In genomic region chr5:138352071-138352721, GRCh38 we compare ENCODE assay signal across 8 cellular contexts. TPM values are rescaled to one million over a fixed set of nuclear protein-coding genes. Genes with fewer than 3 reads are reported as not detected.
DNase-seq lines count a peak whose midpoint lies in the region; TF ChIP-seq lines count a peak whose summit lies in the region.

KDM3B (plus strand) TSS chr5:138352685; CDS start chr5:138352796, 111 bp downstream.

- no peaks in the 10 kb centered on the region for H3K27me3 Mint-ChIP-seq in neural crest cell (ENCODE audit: low read depth)

- H2AFZ ChIP-seq in GM23248 = peak within 1 kb of the TSS; percentile 78

- peaks cover 42% of the 10 kb centered on the region for H3K79me2 ChIP-seq in GM23248 (ENCODE audit: insufficient read depth)

- peaks cover 23% of the 10 kb centered on the region for H3K36me3 Mint-ChIP-seq in neural crest cell (ENCODE audit: low read depth)

- peak within 1 kb of the TSS; percentile 96 for H3K9ac ChIP-seq in GM23248

- no peaks in the 10 kb centered on the region for H3K9me2 ChIP-seq in GM23248 (ENCODE audit: insufficient read depth)

- no peaks in the 10 kb centered on the region; the same call in 1 of the 2 replicates for H3K36me3 ChIP-seq in GM23248 (ENCODE audit: low read depth)
- H3K36me3 ChIP-seq in stomach = peaks cover 12 to 29% (median 22%) of the 10 kb centered on the region in 4 donors

- H3K4me3 ChIP-seq in GM23248 = peak within 1 kb of the TSS; percentile 90
- H3K4me3 ChIP-seq in fibroblast of villous mesenchyme (ENCODE audit: low read depth, low read length) = peak within 1 kb of the TSS; percentile 91
- peak within 1 kb of the TSS; percentile 82 to 92 (median 88) for H3K4me3 ChIP-seq in stomach

- H3K27ac ChIP-seq in GM23248 = peak within 1 kb of the TSS; percentile 77
- H3K27ac ChIP-seq in stomach = peak within 1 kb of the TSS; percentile 96 to 99 (median 98)

- H3K27me3 ChIP-seq in GM23248 (replicated peaks; ENCODE audit: insufficient read depth) (no peaks in the 10 kb centered on the region), stomach (no peaks in the 10 kb centered on the region)

- H3F3A ChIP-seq in GM23248 (ENCODE audit: insufficient read depth) = peaks cover 80% of the 10 kb centered on the region

- TF ChIP-seq CTCF in LNCAP (IDR thresholded peaks at IDR 0.05) (peak; percentile 100), fibroblast of villous mesenchyme (IDR thresholded peaks at IDR 0.05; ENCODE audit: insufficient read depth, low read depth, low read length) (peak; percentile 100), neural crest cell (conservative IDR thresholded peaks at IDR 0.05) (peak; percentile 93), stomach (IDR thresholded peaks at IDR 0.05) (peak in 6 of 7 experiments; percentile 29 to 100 (median 99))

- H3K9me3 ChIP-seq in GM23248 (ENCODE audit: low read depth) = no peaks in the 10 kb centered on the region
- peaks cover 0 to 6% (median 0%) of the 10 kb centered on the region in 4 donors for H3K9me3 ChIP-seq in stomach

- intact Hi-C loops in stomach (cut with DNase I; ENCODE audit: low total_unique reads) = no loop called here

- TF ChIP-seq POLR2A in stomach (IDR thresholded peaks at IDR 0.05) = no peak

- 11% methylated on average over 11 to 23 of the region's 30 CpGs for WGBS in GM23248 (ENCODE audit: low coverage in 1 of 2, low lambda C conversion rate in 2 of 2, missing lambda C conversion rate in 2 of 2), 2 experiments
- 9 to 65% (median 11%) methylated on average over 3 to 27 of the region's 30 CpGs for WGBS in stomach, 5 donors

- H3K4me1 Mint-ChIP-seq in neural crest cell = peaks cover 24% of the 10 kb centered on the region

- H4K20me1 ChIP-seq in GM23248 (ENCODE audit: insufficient read depth) = no peaks in the 10 kb centered on the region

- TF ChIP-seq EP300 in stomach (IDR thresholded peaks at IDR 0.05) = no peak

- peak within 1 kb of the TSS; percentile 93 for H3K4me3 Mint-ChIP-seq in neural crest cell

- peaks cover 15% of the 10 kb centered on the region for H3K9me3 Mint-ChIP-seq in neural crest cell

- peak within 1 kb of the TSS; percentile 95 for H3K27ac Mint-ChIP-seq in neural crest cell (ENCODE audit: unreplicated experiment)

- H3K4me2 ChIP-seq in GM23248 (ENCODE audit: unreplicated experiment) = peak within 1 kb of the TSS; percentile 96

- H3K4me1 ChIP-seq in GM23248 (ENCODE audit: insufficient read depth) (peaks cover 45% of the 10 kb centered on the region), stomach (peaks cover 16 to 37% (median 26%) of the 10 kb centered on the region in 4 donors)

- DNase-seq in Daoy (ENCODE audit: low read depth) (peak; percentile 92), GM23248 (peak; percentile 89), SHP77 (lab: John Stamatoyannopoulos, UW) (peak; percentile 60 to 72), fibroblast of villous mesenchyme (ENCODE audit: low read depth) (peak; percentile 83), neural crest cell (ENCODE audit: low read depth, low spot score) (peak; percentile 97), stomach (peak; percentile 89)
- DNase-seq in activated effector memory CD4-positive, alpha-beta T cell treated with anti-CD3 and anti-CD28 coated beads, Interleukin-2, amount 50 U/mL, for 16 hours = peak; percentile 98

- in situ Hi-C loops in GM23248 (cut with MboI) = no loop called here

RNA-seq across cellular contexts. Expression of gene KDM3B, which starts in this region (rescaled TPM):
- total RNA-seq in Daoy (2014; rRNA removed; shearing (Covaris generic)) = 34.5 and 34.9 TPM in 2 replicates
- total RNA-seq in GM23248 (2014; rRNA removed; shearing (Covaris generic)) = 26.8 and 28.3 TPM in 2 replicates
- polyA plus RNA-seq in GM23248 (2016; fragmentation: Nextera tagmentation; extraction: Ambion mirVana) = 9.8 and 12.6 TPM in 2 replicates
- 45.1 and 51.4 TPM in 2 replicates for total RNA-seq in fibroblast of villous mesenchyme
- 100 and 104 TPM in 2 replicates for total RNA-seq in neural crest cell
- 100 to 1,000 TPM in 1 of 5 donors, 10 to 100 TPM in 4; 47.1 to 107 (median 62.6) TPM for total RNA-seq in stomach
- 10 to 100 TPM; 12.6 to 20.8 (median 15.6) TPM for polyA plus RNA-seq in stomach

Comparison
In these comparisons a context has a peak if more than half of its experiments do, and no peak if none do; other contexts are left out.
1. Peak in every context shown above with its lines: DNase-seq, H3K4me3 ChIP-seq and H3K27ac ChIP-seq.